1 cellular context compared by ENCODE assay signal in the genomic region with DNA sequence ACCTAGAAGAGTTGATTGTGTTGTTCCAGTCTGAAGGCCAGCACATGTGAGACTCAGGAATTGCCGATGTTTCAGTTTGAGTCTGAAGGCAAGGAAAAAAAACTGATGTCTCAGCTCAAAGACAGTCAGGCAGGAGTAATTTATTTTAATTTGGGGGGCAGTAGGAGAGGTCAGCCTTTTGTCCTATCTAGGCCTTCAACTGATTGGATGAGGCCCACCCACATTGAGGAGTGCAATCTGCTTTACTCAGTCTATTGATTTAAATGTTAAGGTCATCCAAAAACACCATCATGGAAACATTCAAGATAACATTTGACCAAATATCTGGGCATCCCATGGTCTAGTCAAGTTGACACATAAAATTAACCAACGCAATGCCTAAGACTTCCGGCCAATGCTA.
TF ChIP-seq lines count a peak whose summit lies in the region.

No MANE protein-coding gene starts in this region.

TF ChIP-seq in K562, 482 proteins besides CTCF, POLR2A, EP300 and RAD21 (continued from another document):
- TF ChIP-seq, protein P1, sequence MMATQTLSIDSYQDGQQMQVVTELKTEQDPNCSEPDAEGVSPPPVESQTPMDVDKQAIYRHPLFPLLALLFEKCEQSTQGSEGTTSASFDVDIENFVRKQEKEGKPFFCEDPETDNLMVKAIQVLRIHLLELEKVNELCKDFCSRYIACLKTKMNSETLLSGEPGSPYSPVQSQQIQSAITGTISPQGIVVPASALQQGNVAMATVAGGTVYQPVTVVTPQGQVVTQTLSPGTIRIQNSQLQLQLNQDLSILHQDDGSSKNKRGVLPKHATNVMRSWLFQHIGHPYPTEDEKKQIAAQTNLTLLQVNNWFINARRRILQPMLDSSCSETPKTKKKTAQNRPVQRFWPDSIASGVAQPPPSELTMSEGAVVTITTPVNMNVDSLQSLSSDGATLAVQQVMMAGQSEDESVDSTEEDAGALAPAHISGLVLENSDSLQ (IDR thresholded peaks at IDR 0.05), result no peak
- no peak for TF ChIP-seq CHD1 (IDR thresholded peaks at IDR 0.05; ENCODE audit: low read length)
- no peak for TF ChIP-seq SAFB2 (IDR thresholded peaks at IDR 0.05; ENCODE audit: borderline replicate concordance, low read depth, low read length, severe bottlenecking)
- TF ChIP-seq, protein P2, sequence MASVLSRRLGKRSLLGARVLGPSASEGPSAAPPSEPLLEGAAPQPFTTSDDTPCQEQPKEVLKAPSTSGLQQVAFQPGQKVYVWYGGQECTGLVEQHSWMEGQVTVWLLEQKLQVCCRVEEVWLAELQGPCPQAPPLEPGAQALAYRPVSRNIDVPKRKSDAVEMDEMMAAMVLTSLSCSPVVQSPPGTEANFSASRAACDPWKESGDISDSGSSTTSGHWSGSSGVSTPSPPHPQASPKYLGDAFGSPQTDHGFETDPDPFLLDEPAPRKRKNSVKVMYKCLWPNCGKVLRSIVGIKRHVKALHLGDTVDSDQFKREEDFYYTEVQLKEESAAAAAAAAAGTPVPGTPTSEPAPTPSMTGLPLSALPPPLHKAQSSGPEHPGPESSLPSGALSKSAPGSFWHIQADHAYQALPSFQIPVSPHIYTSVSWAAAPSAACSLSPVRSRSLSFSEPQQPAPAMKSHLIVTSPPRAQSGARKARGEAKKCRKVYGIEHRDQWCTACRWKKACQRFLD (CRISPR knock-in tag; IDR thresholded peaks at IDR 0.05), result no peak
- TF ChIP-seq ZNF668 (CRISPR knock-in tag; IDR thresholded peaks at IDR 0.05), result no peak
- peak; percentile 92 for TF ChIP-seq ZNF134 (CRISPR knock-in tag; conservative IDR thresholded peaks at IDR 0.05)
- no peak for TF ChIP-seq GTF2F1 (IDR thresholded peaks at IDR 0.05; ENCODE audit: low read depth, low read length)
- peak; percentile 34 for TF ChIP-seq RBM25 (IDR thresholded peaks at IDR 0.05; ENCODE audit: low read depth, low read length, severe bottlenecking)
- TF ChIP-seq, protein P3, sequence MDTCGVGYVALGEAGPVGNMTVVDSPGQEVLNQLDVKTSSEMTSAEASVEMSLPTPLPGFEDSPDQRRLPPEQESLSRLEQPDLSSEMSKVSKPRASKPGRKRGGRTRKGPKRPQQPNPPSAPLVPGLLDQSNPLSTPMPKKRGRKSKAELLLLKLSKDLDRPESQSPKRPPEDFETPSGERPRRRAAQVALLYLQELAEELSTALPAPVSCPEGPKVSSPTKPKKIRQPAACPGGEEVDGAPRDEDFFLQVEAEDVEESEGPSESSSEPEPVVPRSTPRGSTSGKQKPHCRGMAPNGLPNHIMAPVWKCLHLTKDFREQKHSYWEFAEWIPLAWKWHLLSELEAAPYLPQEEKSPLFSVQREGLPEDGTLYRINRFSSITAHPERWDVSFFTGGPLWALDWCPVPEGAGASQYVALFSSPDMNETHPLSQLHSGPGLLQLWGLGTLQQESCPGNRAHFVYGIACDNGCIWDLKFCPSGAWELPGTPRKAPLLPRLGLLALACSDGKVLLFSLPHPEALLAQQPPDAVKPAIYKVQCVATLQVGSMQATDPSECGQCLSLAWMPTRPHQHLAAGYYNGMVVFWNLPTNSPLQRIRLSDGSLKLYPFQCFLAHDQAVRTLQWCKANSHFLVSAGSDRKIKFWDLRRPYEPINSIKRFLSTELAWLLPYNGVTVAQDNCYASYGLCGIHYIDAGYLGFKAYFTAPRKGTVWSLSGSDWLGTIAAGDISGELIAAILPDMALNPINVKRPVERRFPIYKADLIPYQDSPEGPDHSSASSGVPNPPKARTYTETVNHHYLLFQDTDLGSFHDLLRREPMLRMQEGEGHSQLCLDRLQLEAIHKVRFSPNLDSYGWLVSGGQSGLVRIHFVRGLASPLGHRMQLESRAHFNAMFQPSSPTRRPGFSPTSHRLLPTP (IDR thresholded peaks at IDR 0.05; ENCODE audit: borderline replicate concordance, extremely low read depth, insufficient read length), result no peak
- TF ChIP-seq, protein P4, sequence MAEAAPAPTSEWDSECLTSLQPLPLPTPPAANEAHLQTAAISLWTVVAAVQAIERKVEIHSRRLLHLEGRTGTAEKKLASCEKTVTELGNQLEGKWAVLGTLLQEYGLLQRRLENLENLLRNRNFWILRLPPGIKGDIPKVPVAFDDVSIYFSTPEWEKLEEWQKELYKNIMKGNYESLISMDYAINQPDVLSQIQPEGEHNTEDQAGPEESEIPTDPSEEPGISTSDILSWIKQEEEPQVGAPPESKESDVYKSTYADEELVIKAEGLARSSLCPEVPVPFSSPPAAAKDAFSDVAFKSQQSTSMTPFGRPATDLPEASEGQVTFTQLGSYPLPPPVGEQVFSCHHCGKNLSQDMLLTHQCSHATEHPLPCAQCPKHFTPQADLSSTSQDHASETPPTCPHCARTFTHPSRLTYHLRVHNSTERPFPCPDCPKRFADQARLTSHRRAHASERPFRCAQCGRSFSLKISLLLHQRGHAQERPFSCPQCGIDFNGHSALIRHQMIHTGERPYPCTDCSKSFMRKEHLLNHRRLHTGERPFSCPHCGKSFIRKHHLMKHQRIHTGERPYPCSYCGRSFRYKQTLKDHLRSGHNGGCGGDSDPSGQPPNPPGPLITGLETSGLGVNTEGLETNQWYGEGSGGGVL (CRISPR knock-in tag; IDR thresholded peaks at IDR 0.05), result no peak
